Comparison of ENCODE assay signal across 27 cellular contexts in genomic region chr4:24783506-24783905, GRCh38. TPM values are rescaled to one million over a fixed set of nuclear protein-coding genes. Genes with fewer than 3 reads are reported as not detected.
"Had no signal": no experiment of that assay in that cellular context is flagged by ENCODE, and none has a peak within 500 bp of the region (broad histone marks: within the 10 kb centered on the region; RNA-seq: fewer than 3 reads in every experiment).

No MANE protein-coding gene starts in this region.

- H3K4me1 Mint-ChIP-seq: naive B cell; natural killer cell; neural progenitor cell; stimulated activated effector memory CD8-positive, alpha-beta T cell treated with anti-CD3 and anti-CD28 coated beads, Interleukin-12 subunit alpha, Interleukin-12 subunit beta, amount 100 ng/mL, for 72 hours had no signal

- H3K79me2 ChIP-seq: hepatocyte had no signal

- H3K4me3 ChIP-seq: hepatocyte, left ventricle myocardium inferior, lung, neural progenitor cell, ovary, right atrium auricular region, skin epidermis, spleen, transverse colon, upper lobe of left lung, vagina had no signal

- H3K4me1 ChIP-seq: neural progenitor cell, spleen had no signal

- H3K4me3 Mint-ChIP-seq: mesothelial cell of epicardium; naive B cell; natural killer cell; nephron progenitor cell; neural progenitor cell; stimulated activated effector memory CD8-positive, alpha-beta T cell treated with anti-CD3 and anti-CD28 coated beads, Interleukin-12 subunit alpha, Interleukin-12 subunit beta, amount 100 ng/mL, for 72 hours; stimulated activated naive CD8-positive, alpha-beta T cell treated with anti-CD3 and anti-CD28 coated beads, Interleukin-15, Interleukin-2, amounts not matched to agents 100 ng/mL and 50 ng/mL, for 24 hours had no signal

- H3K4me2 ChIP-seq: hepatocyte, neural progenitor cell had no signal

- H3K27ac Mint-ChIP-seq: mesothelial cell of epicardium; naive B cell; natural killer cell; nephron progenitor cell; neural progenitor cell; progenitor cell of endocrine pancreas; stimulated activated effector memory CD8-positive, alpha-beta T cell treated with anti-CD3 and anti-CD28 coated beads, Interleukin-12 subunit alpha, Interleukin-12 subunit beta, amount 100 ng/mL, for 72 hours; stimulated activated naive CD8-positive, alpha-beta T cell treated with anti-CD3 and anti-CD28 coated beads, Interleukin-15, Interleukin-2, amounts not matched to agents 100 ng/mL and 50 ng/mL, for 24 hours had no signal

- DNase-seq: islet precursor cell; left ventricle myocardium inferior; mesendoderm; naive B cell; natural killer cell; nephron progenitor cell; occipital lobe; ovary; spleen; stimulated activated CD4-positive, alpha-beta T cell treated with anti-CD3 and anti-CD28 coated beads, Interleukin-4, amount 100 ng/mL, for 24 hours; stimulated activated naive CD4-positive, alpha-beta T cell; transverse colon; upper lobe of left lung had no signal

- H3K27me3 ChIP-seq: hepatocyte, neural progenitor cell, neutrophil, ovary, right atrium auricular region, spleen, transverse colon, upper lobe of left lung, vagina had no signal

- H3K36me3 Mint-ChIP-seq: mesothelial cell of epicardium; naive B cell; natural killer cell; neural progenitor cell; stimulated activated effector memory CD8-positive, alpha-beta T cell treated with anti-CD3 and anti-CD28 coated beads, Interleukin-12 subunit alpha, Interleukin-12 subunit beta, amount 100 ng/mL, for 72 hours had no signal

- H3K9me3 ChIP-seq: neutrophil, ovary, right atrium auricular region, upper lobe of left lung, vagina had no signal

- H3K36me3 ChIP-seq: left ventricle myocardium inferior, neural progenitor cell, neutrophil, ovary, right atrium auricular region, spleen, transverse colon, upper lobe of left lung, vagina had no signal

- ATAC-seq: natural killer cell; sciatic nerve; stimulated activated effector memory CD8-positive, alpha-beta T cell treated with anti-CD3 and anti-CD28 coated beads, Interleukin-12 subunit alpha, Interleukin-12 subunit beta, amount 100 ng/mL, for 72 hours had no signal

- H3K27ac ChIP-seq: hepatocyte, left ventricle myocardium inferior, neural progenitor cell, neutrophil, ovary, right atrium auricular region, skin epidermis, spleen, upper lobe of left lung, vagina had no signal

- H2AFZ ChIP-seq: hepatocyte, neural progenitor cell had no signal

- H3K9ac ChIP-seq: neural progenitor cell had no signal

RNA-seq across cellular contexts. Expression of gene SOD3, which starts 11.9 kb away (rescaled TPM):
- total RNA-seq: mononuclear cell, natural killer cell, occipital lobe, pulmonary artery endothelial cell had no signal
